In the genomic region with DNA sequence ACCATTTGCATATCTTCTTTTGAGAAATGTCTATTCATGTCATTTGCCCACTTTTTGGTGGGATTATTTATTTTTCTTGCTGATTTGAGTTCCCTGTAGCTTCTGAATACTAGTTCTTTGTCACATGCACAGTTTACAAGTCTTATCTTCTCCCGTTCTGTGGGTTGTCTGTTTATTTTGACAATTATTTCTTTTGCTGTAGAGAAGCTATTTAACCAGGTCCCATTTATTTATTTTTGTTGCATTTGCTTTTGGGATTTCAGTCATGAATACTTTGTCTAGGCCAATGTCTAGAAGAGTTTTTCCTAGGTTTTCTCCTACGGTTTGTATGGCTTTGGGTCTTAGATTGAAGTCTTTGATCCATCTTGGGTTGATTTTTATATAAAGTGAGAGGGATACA, we compare ENCODE assay signal across 4 cellular contexts. TPM values are rescaled to one million over a fixed set of nuclear protein-coding genes. Genes with fewer than 3 reads are reported as not detected.
"Had no signal": no experiment of that assay in that cellular context is flagged by ENCODE, and none has a peak within 500 bp of the region (broad histone marks: within the 10 kb centered on the region; RNA-seq: fewer than 3 reads in every experiment).

No MANE protein-coding gene starts in this region.

- DNase-seq: GDM1, GF-D8 had no signal

- ATAC-seq: GM12878 had no signal

- H3K4me3 ChIP-seq: GM12878 had no signal

RNA-seq across cellular contexts. Expression of a gene that starts 32.9 kb away (rescaled TPM):
- total RNA-seq: G401, GM12878 had no signal
